In genomic region chr19:2494084-2494446, GRCh38 we compare ENCODE assay signal across 8 cellular contexts. TPM values are rescaled to one million over a fixed set of nuclear protein-coding genes. Genes with fewer than 3 reads are reported as not detected.
DNase-seq lines count a peak whose midpoint lies in the region; ATAC-seq, FAIRE-seq and TF ChIP-seq lines count a peak whose summit lies in the region.

No MANE protein-coding gene starts in this region.

- DNase-seq in GM12891 (ENCODE audit: insufficient read length, low spot score) (no peak), T-cell (peak in 1 of 34 experiments; percentile 15), fibroblast of mammary gland (ENCODE audit: low read depth) (peak; percentile 84), skeletal muscle cell (ENCODE audit: low read depth) (peak; percentile 66), NCI-H345 (lab: John Stamatoyannopoulos, UW) (no peak), left lobe of liver (ENCODE audit: low spot score) (no peak)

- H3K4me3 Mint-ChIP-seq in T-cell = peak overlapping the region; percentile 70 to 78 (median 75)

- CTCF ChIA-PET in T-cell (lab: Charles Lee) = no interaction called here

- H3K9me3 Mint-ChIP-seq in T-cell = no peaks in the 10 kb centered on the region

- H3K27ac Mint-ChIP-seq in T-cell = no peak overlapping the region

- H3K36me3 Mint-ChIP-seq in T-cell = no peaks in the 10 kb centered on the region

- TF ChIP-seq POLR2A in GM12891 (IDR thresholded peaks at IDR 0.05; ENCODE audit: low read depth, low read length) = no peak

- FAIRE-seq in GM12891 (lab: Jason Lieb, UNC) = peak; percentile 31

- POLR2A ChIA-PET in T-cell (lab: Charles Lee) = no interaction called here

- TF ChIP-seq CTCF in fibroblast of mammary gland (conservative IDR thresholded peaks at IDR 0.05; ENCODE audit: control insufficient read depth, insufficient read depth, low read depth, low read length) = no peak

- H3K27me3 Mint-ChIP-seq in T-cell = peaks cover 17 to 37% of the 10 kb centered on the region in 2 donors

- peak overlapping the region; percentile 57 for H3K4me3 ChIP-seq in fibroblast of mammary gland (ENCODE audit: control insufficient read depth, low read depth, low read length)
- H3K4me3 ChIP-seq in skeletal muscle cell (ENCODE audit: low read depth, low read length) = peak overlapping the region; percentile 54

- no peak for ATAC-seq in T-cell (replicated peaks in 1 of 4)
- no peak for ATAC-seq in HG02938 (IDR thresholded peaks at IDR 0.05; ENCODE audit: unreplicated experiment)
- no peak for ATAC-seq in HG02852 (IDR thresholded peaks at IDR 0.05; ENCODE audit: unreplicated experiment)
- no peak for ATAC-seq in left lobe of liver

- H3K4me1 Mint-ChIP-seq in T-cell = peaks cover 27 to 43% (median 41%) of the 10 kb centered on the region in 3 donors

TF ChIP-seq in GM12891, 5 proteins besides CTCF, POLR2A, EP300 and RAD21:
- no peak for TF ChIP-seq POU2F2 (IDR thresholded peaks at IDR 0.05; ENCODE audit: low read depth, low read length)
- no peak for TF ChIP-seq PAX5 (IDR thresholded peaks at IDR 0.05; ENCODE audit: insufficient read depth, low read length, severe bottlenecking)
- TF ChIP-seq POLR2AphosphoS5 (IDR thresholded peaks at IDR 0.05; ENCODE audit: low read depth, low read length) = no peak
- no peak for TF ChIP-seq TAF1 (IDR thresholded peaks at IDR 0.05; ENCODE audit: low read depth, low read length)
- no peak for TF ChIP-seq SPI1 (IDR thresholded peaks at IDR 0.05; ENCODE audit: low read depth, low read length)
TF ChIP-seq in GM12891: peak in this region for 0.

RNA-seq across cellular contexts. Expression of gene GADD45B, which starts 18.1 kb away (rescaled TPM):
- polyA plus RNA-seq in GM12891 (2012; ENCODE audit: low read depth, missing spikeins) = 138 TPM
- total RNA-seq in T-cell (100 to 1,000 TPM in 3 of 5 donors, 10 to 100 TPM in 2; 76.5 to 174 (median 102) TPM), left lobe of liver (52.1 TPM)

RNA-seq across cellular contexts. Expression of gene LMNB2, which starts 37.3 kb away (rescaled TPM):
- 43.5 TPM for polyA plus RNA-seq in GM12891 (2012; ENCODE audit: low read depth, missing spikeins)
- total RNA-seq in T-cell (10 to 100 TPM; 15.7 to 26.7 (median 24.7) TPM), left lobe of liver (7.4 TPM)

Comparison
In these comparisons a context has a peak if more than half of its experiments do, and no peak if none do; other contexts are left out.
1. DNase-seq: peak in fibroblast of mammary gland (single experiment) and skeletal muscle cell (single experiment); none in GM12891 (single experiment), NCI-H345 (single experiment) and left lobe of liver (single experiment).